1 cellular context compared by ENCODE assay signal in the genomic region with DNA sequence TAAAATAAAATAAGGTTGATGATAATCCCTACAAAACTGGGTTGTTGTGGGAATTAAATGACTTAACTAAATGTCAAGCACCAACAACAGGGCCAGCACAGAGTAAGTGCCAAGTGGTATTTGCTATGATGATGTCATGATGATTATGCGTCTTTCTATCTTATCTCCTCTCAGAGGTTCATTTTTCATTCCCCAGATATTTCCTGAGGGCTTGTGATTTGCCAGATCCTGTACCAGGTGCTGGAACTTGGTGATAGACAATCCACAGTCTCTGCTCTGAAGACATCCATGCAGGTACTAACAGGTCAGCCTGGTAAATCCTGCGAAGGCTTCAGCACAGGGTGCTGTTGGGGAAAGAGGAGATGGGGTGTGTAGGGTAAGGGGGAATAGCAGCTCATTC.
TF ChIP-seq lines count a peak whose summit lies in the region.

No MANE protein-coding gene starts in this region.

TF ChIP-seq in HEK293, 187 proteins besides CTCF, POLR2A, EP300 and RAD21:
- TF ChIP-seq, protein P1, sequence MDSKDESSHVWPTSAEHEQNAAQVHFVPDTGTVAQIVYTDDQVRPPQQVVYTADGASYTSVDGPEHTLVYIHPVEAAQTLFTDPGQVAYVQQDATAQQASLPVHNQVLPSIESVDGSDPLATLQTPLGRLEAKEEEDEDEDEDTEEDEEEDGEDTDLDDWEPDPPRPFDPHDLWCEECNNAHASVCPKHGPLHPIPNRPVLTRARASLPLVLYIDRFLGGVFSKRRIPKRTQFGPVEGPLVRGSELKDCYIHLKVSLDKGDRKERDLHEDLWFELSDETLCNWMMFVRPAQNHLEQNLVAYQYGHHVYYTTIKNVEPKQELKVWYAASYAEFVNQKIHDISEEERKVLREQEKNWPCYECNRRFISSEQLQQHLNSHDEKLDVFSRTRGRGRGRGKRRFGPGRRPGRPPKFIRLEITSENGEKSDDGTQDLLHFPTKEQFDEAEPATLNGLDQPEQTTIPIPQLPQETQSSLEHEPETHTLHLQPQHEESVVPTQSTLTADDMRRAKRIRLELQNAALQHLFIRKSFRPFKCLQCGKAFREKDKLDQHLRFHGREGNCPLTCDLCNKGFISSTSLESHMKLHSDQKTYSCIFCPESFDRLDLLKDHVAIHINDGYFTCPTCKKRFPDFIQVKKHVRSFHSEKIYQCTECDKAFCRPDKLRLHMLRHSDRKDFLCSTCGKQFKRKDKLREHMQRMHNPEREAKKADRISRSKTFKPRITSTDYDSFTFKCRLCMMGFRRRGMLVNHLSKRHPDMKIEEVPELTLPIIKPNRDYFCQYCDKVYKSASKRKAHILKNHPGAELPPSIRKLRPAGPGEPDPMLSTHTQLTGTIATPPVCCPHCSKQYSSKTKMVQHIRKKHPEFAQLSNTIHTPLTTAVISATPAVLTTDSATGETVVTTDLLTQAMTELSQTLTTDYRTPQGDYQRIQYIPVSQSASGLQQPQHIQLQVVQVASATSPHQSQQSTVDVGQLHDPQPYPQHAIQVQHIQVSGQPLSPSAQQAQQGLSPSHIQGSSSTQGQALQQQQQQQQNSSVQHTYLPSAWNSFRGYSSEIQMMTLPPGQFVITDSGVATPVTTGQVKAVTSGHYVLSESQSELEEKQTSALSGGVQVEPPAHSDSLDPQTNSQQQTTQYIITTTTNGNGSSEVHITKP (tag by site-specific recombination; IDR thresholded peaks at IDR 0.05) = peak; percentile 47
- TF ChIP-seq INSM2 (tag by site-specific recombination; IDR thresholded peaks at IDR 0.05) (peak; percentile 39; the same call in 1 of the 2 replicates), SP7 (tag by site-specific recombination; IDR thresholded peaks at IDR 0.05) (peak; percentile 55; the same call in 1 of the 2 replicates), ZNF623 (tag by site-specific recombination; IDR thresholded peaks at IDR 0.05) (no peak), BCL11A (tag by site-specific recombination; IDR thresholded peaks at IDR 0.05; ENCODE audit: low read depth) (peak; percentile 25; the same call in 1 of the 2 replicates), IKZF3 (tag by site-specific recombination; IDR thresholded peaks at IDR 0.05) (peak; percentile 57), ZNF366 (tag by site-specific recombination; conservative IDR thresholded peaks at IDR 0.05) (peak; percentile 57), OSR2 (tag by site-specific recombination; IDR thresholded peaks at IDR 0.05) (no peak; the same call in 1 of the 2 replicates), ZNF626 (tag by site-specific recombination; IDR thresholded peaks at IDR 0.05) (no peak), ZBTB21 (tag by site-specific recombination; IDR thresholded peaks at IDR 0.05) (0 out of 2 replicates have a peak, but pooled peaks have one; percentile 63), ZNF664 (tag by site-specific recombination; IDR thresholded peaks at IDR 0.05) (0 out of 2 replicates have a peak, but pooled peaks have one; percentile 7), ZNF629 (tag by site-specific recombination; IDR thresholded peaks at IDR 0.05) (peak; percentile 92), ZNF580 (tag by site-specific recombination; IDR thresholded peaks at IDR 0.05) (no peak), ATF2 (tag by site-specific recombination; IDR thresholded peaks at IDR 0.05; ENCODE audit: low read depth) (peak; percentile 96), ZXDB (tag by site-specific recombination; IDR thresholded peaks at IDR 0.05) (peak; percentile 59), ZNF510 (tag by site-specific recombination; IDR thresholded peaks at IDR 0.05; ENCODE audit: insufficient replicate concordance) (no peak), EGR2 (tag by site-specific recombination; IDR thresholded peaks at IDR 0.05; ENCODE audit: low read depth) (no peak), SP2 (tag by site-specific recombination; IDR thresholded peaks at IDR 0.05) (no peak), ZNF654 (tag by site-specific recombination; IDR thresholded peaks at IDR 0.05; ENCODE audit: low read depth) (no peak), ZFP3 (tag by site-specific recombination; IDR thresholded peaks at IDR 0.05; ENCODE audit: low read depth) (no peak), ZEB2 (tag by site-specific recombination; IDR thresholded peaks at IDR 0.05) (peak; percentile 82), ZBTB44 (tag by site-specific recombination; IDR thresholded peaks at IDR 0.05) (no peak), FEZF1 (tag by site-specific recombination; IDR thresholded peaks at IDR 0.05) (peak; percentile 66; the same call in 1 of the 2 replicates), ZNF24 (tag by site-specific recombination; IDR thresholded peaks at IDR 0.05) (0 out of 2 replicates have a peak, but pooled peaks have one; percentile 54), ZSCAN18 (tag by site-specific recombination; IDR thresholded peaks at IDR 0.05) (no peak), ZNF184 (tag by site-specific recombination; IDR thresholded peaks at IDR 0.05) (0 out of 2 replicates have a peak, but pooled peaks have one; percentile 59), ZNF335 (tag by site-specific recombination; conservative IDR thresholded peaks at IDR 0.05) (peak; percentile 38; the same call in 1 of the 2 replicates)
- TF ChIP-seq, protein P2, sequence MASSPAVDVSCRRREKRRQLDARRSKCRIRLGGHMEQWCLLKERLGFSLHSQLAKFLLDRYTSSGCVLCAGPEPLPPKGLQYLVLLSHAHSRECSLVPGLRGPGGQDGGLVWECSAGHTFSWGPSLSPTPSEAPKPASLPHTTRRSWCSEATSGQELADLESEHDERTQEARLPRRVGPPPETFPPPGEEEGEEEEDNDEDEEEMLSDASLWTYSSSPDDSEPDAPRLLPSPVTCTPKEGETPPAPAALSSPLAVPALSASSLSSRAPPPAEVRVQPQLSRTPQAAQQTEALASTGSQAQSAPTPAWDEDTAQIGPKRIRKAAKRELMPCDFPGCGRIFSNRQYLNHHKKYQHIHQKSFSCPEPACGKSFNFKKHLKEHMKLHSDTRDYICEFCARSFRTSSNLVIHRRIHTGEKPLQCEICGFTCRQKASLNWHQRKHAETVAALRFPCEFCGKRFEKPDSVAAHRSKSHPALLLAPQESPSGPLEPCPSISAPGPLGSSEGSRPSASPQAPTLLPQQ (tag by site-specific recombination; IDR thresholded peaks at IDR 0.05) = 0 out of 2 replicates have a peak, but pooled peaks have one; percentile 21
- TF ChIP-seq, protein P3, sequence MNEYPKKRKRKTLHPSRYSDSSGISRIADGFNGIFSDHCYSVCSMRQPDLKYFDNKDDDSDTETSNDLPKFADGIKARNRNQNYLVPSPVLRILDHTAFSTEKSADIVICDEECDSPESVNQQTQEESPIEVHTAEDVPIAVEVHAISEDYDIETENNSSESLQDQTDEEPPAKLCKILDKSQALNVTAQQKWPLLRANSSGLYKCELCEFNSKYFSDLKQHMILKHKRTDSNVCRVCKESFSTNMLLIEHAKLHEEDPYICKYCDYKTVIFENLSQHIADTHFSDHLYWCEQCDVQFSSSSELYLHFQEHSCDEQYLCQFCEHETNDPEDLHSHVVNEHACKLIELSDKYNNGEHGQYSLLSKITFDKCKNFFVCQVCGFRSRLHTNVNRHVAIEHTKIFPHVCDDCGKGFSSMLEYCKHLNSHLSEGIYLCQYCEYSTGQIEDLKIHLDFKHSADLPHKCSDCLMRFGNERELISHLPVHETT (tag by site-specific recombination; IDR thresholded peaks at IDR 0.05) = 0 out of 2 replicates have a peak, but pooled peaks have one; percentile 43
TF ChIP-seq in HEK293: peak in this region for 18.
